2 cellular contexts compared by ENCODE assay signal in the genomic region with DNA sequence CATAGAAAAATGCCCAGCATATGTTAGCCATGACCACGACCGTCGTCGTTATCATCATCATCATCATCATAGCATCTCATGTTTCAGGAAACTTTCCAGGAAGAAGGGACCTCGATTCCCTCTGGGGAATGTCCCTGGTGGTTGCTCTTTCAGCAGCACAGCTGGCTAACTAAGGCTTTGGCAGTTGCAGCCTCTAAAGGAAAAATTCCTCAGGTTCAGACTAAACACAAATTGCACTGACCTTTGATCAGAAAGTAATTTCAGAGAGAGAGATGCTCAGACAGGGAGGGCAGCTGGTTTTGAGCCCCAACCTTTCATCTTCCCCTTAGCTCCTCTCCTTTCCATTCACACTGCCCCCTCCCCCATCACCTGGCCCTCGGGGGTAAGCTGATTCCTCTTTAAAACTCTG.
TF ChIP-seq lines count a peak whose summit lies in the region.

No MANE protein-coding gene starts in this region.

TF ChIP-seq in A549, 52 proteins besides CTCF, POLR2A, EP300 and RAD21:
- no peak for TF ChIP-seq NR3C1 (IDR thresholded peaks at IDR 0.05)
- TF ChIP-seq TFCP2L1 (CRISPR knock-in tag; IDR thresholded peaks at IDR 0.05), result no peak
- no peak for TF ChIP-seq FOSL2 (IDR thresholded peaks at IDR 0.05)
- TF ChIP-seq FOSL2 (CRISPR knock-in tag; IDR thresholded peaks at IDR 0.05), result no peak
- TF ChIP-seq, protein P1, sequence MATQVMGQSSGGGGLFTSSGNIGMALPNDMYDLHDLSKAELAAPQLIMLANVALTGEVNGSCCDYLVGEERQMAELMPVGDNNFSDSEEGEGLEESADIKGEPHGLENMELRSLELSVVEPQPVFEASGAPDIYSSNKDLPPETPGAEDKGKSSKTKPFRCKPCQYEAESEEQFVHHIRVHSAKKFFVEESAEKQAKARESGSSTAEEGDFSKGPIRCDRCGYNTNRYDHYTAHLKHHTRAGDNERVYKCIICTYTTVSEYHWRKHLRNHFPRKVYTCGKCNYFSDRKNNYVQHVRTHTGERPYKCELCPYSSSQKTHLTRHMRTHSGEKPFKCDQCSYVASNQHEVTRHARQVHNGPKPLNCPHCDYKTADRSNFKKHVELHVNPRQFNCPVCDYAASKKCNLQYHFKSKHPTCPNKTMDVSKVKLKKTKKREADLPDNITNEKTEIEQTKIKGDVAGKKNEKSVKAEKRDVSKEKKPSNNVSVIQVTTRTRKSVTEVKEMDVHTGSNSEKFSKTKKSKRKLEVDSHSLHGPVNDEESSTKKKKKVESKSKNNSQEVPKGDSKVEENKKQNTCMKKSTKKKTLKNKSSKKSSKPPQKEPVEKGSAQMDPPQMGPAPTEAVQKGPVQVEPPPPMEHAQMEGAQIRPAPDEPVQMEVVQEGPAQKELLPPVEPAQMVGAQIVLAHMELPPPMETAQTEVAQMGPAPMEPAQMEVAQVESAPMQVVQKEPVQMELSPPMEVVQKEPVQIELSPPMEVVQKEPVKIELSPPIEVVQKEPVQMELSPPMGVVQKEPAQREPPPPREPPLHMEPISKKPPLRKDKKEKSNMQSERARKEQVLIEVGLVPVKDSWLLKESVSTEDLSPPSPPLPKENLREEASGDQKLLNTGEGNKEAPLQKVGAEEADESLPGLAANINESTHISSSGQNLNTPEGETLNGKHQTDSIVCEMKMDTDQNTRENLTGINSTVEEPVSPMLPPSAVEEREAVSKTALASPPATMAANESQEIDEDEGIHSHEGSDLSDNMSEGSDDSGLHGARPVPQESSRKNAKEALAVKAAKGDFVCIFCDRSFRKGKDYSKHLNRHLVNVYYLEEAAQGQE (IDR thresholded peaks at IDR 0.05), result no peak

TF ChIP-seq in H1, 55 proteins besides CTCF, POLR2A, EP300 and RAD21:
- no peak for TF ChIP-seq FOSL1 (IDR thresholded peaks at IDR 0.05; ENCODE audit: insufficient read depth, low read depth, low read length)
- TF ChIP-seq CBX5 (IDR thresholded peaks at IDR 0.05; ENCODE audit: low read depth, low read length), result no peak
- TF ChIP-seq KDM1A (IDR thresholded peaks at IDR 0.05; ENCODE audit: borderline replicate concordance, low read length), result no peak
- no peak for TF ChIP-seq RFX5 (IDR thresholded peaks at IDR 0.05; ENCODE audit: borderline replicate concordance, low read depth, low read length)
- TF ChIP-seq, protein P2, sequence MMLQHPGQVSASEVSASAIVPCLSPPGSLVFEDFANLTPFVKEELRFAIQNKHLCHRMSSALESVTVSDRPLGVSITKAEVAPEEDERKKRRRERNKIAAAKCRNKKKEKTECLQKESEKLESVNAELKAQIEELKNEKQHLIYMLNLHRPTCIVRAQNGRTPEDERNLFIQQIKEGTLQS (IDR thresholded peaks at IDR 0.05; ENCODE audit: insufficient read depth, low read depth, low read length), result no peak
- no peak for TF ChIP-seq GABPA (IDR thresholded peaks at IDR 0.05; ENCODE audit: borderline replicate concordance, insufficient read depth, low read length)
- TF ChIP-seq SRF (IDR thresholded peaks at IDR 0.05; ENCODE audit: low read depth, low read length), result no peak
- TF ChIP-seq, protein P3, sequence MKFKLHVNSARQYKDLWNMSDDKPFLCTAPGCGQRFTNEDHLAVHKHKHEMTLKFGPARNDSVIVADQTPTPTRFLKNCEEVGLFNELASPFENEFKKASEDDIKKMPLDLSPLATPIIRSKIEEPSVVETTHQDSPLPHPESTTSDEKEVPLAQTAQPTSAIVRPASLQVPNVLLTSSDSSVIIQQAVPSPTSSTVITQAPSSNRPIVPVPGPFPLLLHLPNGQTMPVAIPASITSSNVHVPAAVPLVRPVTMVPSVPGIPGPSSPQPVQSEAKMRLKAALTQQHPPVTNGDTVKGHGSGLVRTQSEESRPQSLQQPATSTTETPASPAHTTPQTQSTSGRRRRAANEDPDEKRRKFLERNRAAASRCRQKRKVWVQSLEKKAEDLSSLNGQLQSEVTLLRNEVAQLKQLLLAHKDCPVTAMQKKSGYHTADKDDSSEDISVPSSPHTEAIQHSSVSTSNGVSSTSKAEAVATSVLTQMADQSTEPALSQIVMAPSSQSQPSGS (IDR thresholded peaks at IDR 0.05; ENCODE audit: low read length), result no peak
- no peak for TF ChIP-seq ASH2L (IDR thresholded peaks at IDR 0.05; ENCODE audit: low read length)
- TF ChIP-seq, protein P4, sequence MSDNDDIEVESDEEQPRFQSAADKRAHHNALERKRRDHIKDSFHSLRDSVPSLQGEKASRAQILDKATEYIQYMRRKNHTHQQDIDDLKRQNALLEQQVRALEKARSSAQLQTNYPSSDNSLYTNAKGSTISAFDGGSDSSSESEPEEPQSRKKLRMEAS (IDR thresholded peaks at IDR 0.05), result no peak
- no peak for TF ChIP-seq TAF1 (IDR thresholded peaks at IDR 0.05; ENCODE audit: low read depth, low read length)
